23 cellular contexts compared by ENCODE assay signal in the genomic region with DNA sequence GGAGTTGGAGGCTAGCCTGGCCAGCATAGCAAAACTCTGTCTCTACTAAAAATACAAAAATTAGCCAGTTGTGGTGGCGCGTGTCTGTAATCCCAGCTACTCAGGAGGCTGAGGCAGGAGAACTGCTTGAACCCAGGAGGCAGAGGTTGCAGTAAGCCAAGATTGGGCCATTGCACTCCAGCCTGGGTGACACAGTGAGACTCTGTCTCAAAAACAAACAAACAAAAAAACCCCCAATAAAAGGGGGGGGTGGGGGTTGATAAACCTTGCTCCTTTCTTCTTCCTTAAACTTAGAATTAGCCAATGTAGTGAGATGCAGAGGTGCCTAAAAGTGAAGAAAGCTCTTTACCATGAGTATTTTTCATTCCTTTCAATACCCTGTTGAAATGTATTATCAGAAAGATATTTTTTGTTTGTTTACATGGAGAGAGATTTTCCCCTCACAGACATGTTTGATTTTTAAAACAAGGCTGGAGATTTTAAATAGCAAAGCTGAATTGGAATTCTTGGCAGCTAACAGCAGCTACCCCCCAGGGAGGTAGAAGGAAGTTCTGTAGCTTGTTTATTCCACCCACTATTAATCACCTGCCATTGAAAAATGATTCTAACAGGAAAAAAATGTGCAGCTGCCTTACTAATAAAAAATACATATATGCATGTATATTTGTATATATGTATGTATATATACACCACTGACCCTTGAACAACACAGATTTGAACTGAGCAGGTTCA. TPM values are rescaled to one million over a fixed set of nuclear protein-coding genes. Genes with fewer than 3 reads are reported as not detected.
DNase-seq lines count a peak whose midpoint lies in the region; ATAC-seq and TF ChIP-seq lines count a peak whose summit lies in the region.
"Had no signal": no experiment of that assay in that cellular context is flagged by ENCODE, and none has a peak within 500 bp of the region (broad histone marks: within the 10 kb centered on the region; RNA-seq: fewer than 3 reads in every experiment).

No MANE protein-coding gene starts in this region.

- H3K4me3 ChIP-seq in IMR-90 (ENCODE audit: insufficient read depth, low read depth, low read length) (no peak overlapping the region), smooth muscle cell (no peak overlapping the region)
- H3K4me3 ChIP-seq: thyroid gland had no signal

- H2AK9ac ChIP-seq in IMR-90 (replicated peaks; ENCODE audit: low read depth, low read length, poor library complexity) = no peak overlapping the region

- H4K20me1 ChIP-seq in IMR-90 (ENCODE audit: insufficient read depth, low read length) (no peaks in the 10 kb centered on the region), smooth muscle cell (ENCODE audit: low read depth) (no peaks in the 10 kb centered on the region)

- no peak for TF ChIP-seq POLR2A in IMR-90 (IDR thresholded peaks at IDR 0.05; ENCODE audit: low read depth, low read length)

- H3F3A ChIP-seq in smooth muscle cell (ENCODE audit: low read depth) = no peaks in the 10 kb centered on the region

- dilution Hi-C loops in IMR-90 (cut with HindIII; ENCODE audit: low sequenced_read_pairs, unreplicated experiment) = no loop called here

- H4K91ac ChIP-seq in IMR-90 (ENCODE audit: insufficient read depth, low read depth, low read length) = no peak overlapping the region

- WGBS in IMR-90 (ENCODE audit: extremely low coverage in 2 of 2, insufficient read length in 1 of 2), 2 experiments = 100% methylated on average over 2 of the region's 2 CpGs; no CpG with 5 or more reads in 1 of the 2 experiments
- 100% methylated on average over 2 of the region's 2 CpGs for WGBS in smooth muscle cell (ENCODE audit: low lambda C conversion rate)

- intact Hi-C loops in IMR-90 (cut with micrococcal nuclease) = no loop called here

- H3K4me1 ChIP-seq in IMR-90 (ENCODE audit: control insufficient read depth, insufficient read depth, low read length) (peaks cover 4% of the 10 kb centered on the region; the same call in 1 of the 2 replicates), smooth muscle cell (ENCODE audit: low read depth) (no peaks in the 10 kb centered on the region)
- H3K4me1 ChIP-seq: thyroid gland had no signal

- in situ Hi-C loops in IMR-90 (cut with MboI; ENCODE audit: low sequenced_read_pairs) = no loop called here

- no peak overlapping the region for H3K4ac ChIP-seq in IMR-90 (ENCODE audit: low read depth, low read length)

- no peak overlapping the region for H3K14ac ChIP-seq in IMR-90 (replicated peaks; ENCODE audit: low read depth, low read length)

- no peak overlapping the region for H4K8ac ChIP-seq in IMR-90 (ENCODE audit: low read depth in 2 of 2, low read length in 2 of 2)

- H3K79me1 ChIP-seq in IMR-90 (ENCODE audit: low read depth in 1 of 2, low read length in 2 of 2) = no peaks in the 10 kb centered on the region

- DNase-seq in IMR-90 = peak; percentile 61
- DNase-seq in dermis blood vessel endothelial cell = peak; percentile 38
- DNase-seq in left kidney (ENCODE audit: low read depth, low spot score) = peak; percentile 27
- DNase-seq in smooth muscle cell of the brain vasculature (ENCODE audit: low read depth, low spot score) = peak; percentile 23
- no peak for DNase-seq in smooth muscle cell (lab: John Stamatoyannopoulos, UW; ENCODE audit: unreplicated experiment)
- no peak for DNase-seq in NCI-H2081 treated with DMSO at 0.1 percent for 48 hours (lab: John Stamatoyannopoulos, UW)
- no peak for DNase-seq in stimulated activated CD4-positive, alpha-beta T cell treated with anti-CD3 and anti-CD28 coated beads, Interleukin-15, amount 100 ng/mL, for 24 hours
- DNase-seq: activated B cell treated with CpG ODN at 0.5 μM for 24 hours; activated naive CD4-positive, alpha-beta T cell treated with anti-CD3 and anti-CD28 coated beads, Interleukin-2, amount 50 U/mL, for 16 hours; CD4-positive, alpha-beta T cell; DMS 273 treated with DMSO at 0.1 percent for 48 hours; NCI-H1092; NCI-H2029; NCI-H345; NCI-H774; retina; stimulated activated CD4-positive, alpha-beta T cell treated with anti-CD3 and anti-CD28 coated beads, Interleukin-12 subunit alpha, Interleukin-12 subunit beta, amount 100 ng/mL, for 4 hours; stimulated activated naive CD4-positive, alpha-beta T cell treated with Interleukin-2 at 50 U/mL for 16 hours; thyroid gland had no signal

- H3K4me2 ChIP-seq in IMR-90 (ENCODE audit: low read depth, low read length) = no peak overlapping the region
- no peak overlapping the region for H3K4me2 ChIP-seq in smooth muscle cell

- POLR2A ChIA-PET in IMR-90 (lab: Charles Lee; ENCODE audit: unreplicated experiment) = no interaction called here

- H3K9ac ChIP-seq in IMR-90 (ENCODE audit: low read depth, low read length) (no peak overlapping the region), smooth muscle cell (ENCODE audit: low read depth) (no peak overlapping the region)

- no peak overlapping the region for H4K5ac ChIP-seq in IMR-90 (ENCODE audit: low read depth, low read length)

- TF ChIP-seq CTCF in IMR-90 (conservative IDR thresholded peaks at IDR 0.05; ENCODE audit: low read depth, low read length) = no peak
- TF ChIP-seq CTCF in smooth muscle cell (IDR thresholded peaks at IDR 0.05; ENCODE audit: borderline replicate concordance, insufficient read depth, poor library complexity, severe bottlenecking) = no peak

- H3K79me2 ChIP-seq in smooth muscle cell (ENCODE audit: low read depth) = no peaks in the 10 kb centered on the region

- no peak overlapping the region for H3K56ac ChIP-seq in IMR-90 (ENCODE audit: extremely low read depth, insufficient read depth, low read length)

- H2AFZ ChIP-seq in IMR-90 (replicated peaks; ENCODE audit: low read length, poor library complexity) (no peak overlapping the region), smooth muscle cell (ENCODE audit: low read depth) (no peak overlapping the region)

- no peak overlapping the region for H2BK20ac ChIP-seq in IMR-90 (ENCODE audit: low read depth, low read length)

- H3K36me3 ChIP-seq in IMR-90 (ENCODE audit: control insufficient read depth, insufficient read depth, low read length) (no peaks in the 10 kb centered on the region), smooth muscle cell (ENCODE audit: low read depth) (no peaks in the 10 kb centered on the region)
- H3K36me3 ChIP-seq: neutrophil, thyroid gland had no signal

- peaks cover 1% of the 10 kb centered on the region for H3K27me3 ChIP-seq in IMR-90 (ENCODE audit: control insufficient read depth, insufficient read depth, low read length)
- no peaks in the 10 kb centered on the region for H3K27me3 ChIP-seq in smooth muscle cell (ENCODE audit: low read depth)
- H3K27me3 ChIP-seq: neutrophil, thyroid gland had no signal

- H2BK120ac ChIP-seq in IMR-90 (ENCODE audit: low read depth, low read length) = no peak overlapping the region

- TF ChIP-seq RAD21 in IMR-90 (IDR thresholded peaks at IDR 0.05; ENCODE audit: low read length) = no peak

- no peak overlapping the region for H2BK15ac ChIP-seq in IMR-90 (ENCODE audit: low read depth, low read length)

- no peak overlapping the region for H2AK5ac ChIP-seq in IMR-90 (ENCODE audit: low read depth, low read length)

- H3K9me1 ChIP-seq in IMR-90 (ENCODE audit: insufficient read depth, low read length) = no peaks in the 10 kb centered on the region

- H3K27ac ChIP-seq in IMR-90 (ENCODE audit: insufficient read depth, low read length) = no peak overlapping the region
- no peak overlapping the region for H3K27ac ChIP-seq in smooth muscle cell (ENCODE audit: low read depth)
- H3K27ac ChIP-seq: epithelial cell of prostate, HL-60, neutrophil, thyroid gland had no signal

- H2BK5ac ChIP-seq in IMR-90 (ENCODE audit: low read depth, low read length, poor library complexity, severe bottlenecking) = no peak overlapping the region

- H3K23ac ChIP-seq in IMR-90 (ENCODE audit: low read depth, low read length) = no peak overlapping the region

- no peak overlapping the region for H3K18ac ChIP-seq in IMR-90 (ENCODE audit: low read depth, low read length)

- no peaks in the 10 kb centered on the region for H3K9me3 ChIP-seq in IMR-90 (ENCODE audit: control insufficient read depth, insufficient read depth, low read length)
- no peaks in the 10 kb centered on the region for H3K9me3 ChIP-seq in smooth muscle cell (replicated peaks; ENCODE audit: low read depth)
- H3K9me3 ChIP-seq: neutrophil, thyroid gland had no signal

- peak; percentile 61 for ATAC-seq in IMR-90 (ENCODE audit: low read depth)
- ATAC-seq: HepG2 had no signal

- CTCF ChIA-PET in IMR-90 (lab: Yijun Ruan, JAX) = no interaction called here

- BruUV-seq in IMR-90 (replicated peaks; lab: Mats Ljungman, UMichigan) = no TSS peak

TF ChIP-seq in IMR-90, 13 proteins besides CTCF, POLR2A, EP300 and RAD21:
- TF ChIP-seq, protein P1, sequence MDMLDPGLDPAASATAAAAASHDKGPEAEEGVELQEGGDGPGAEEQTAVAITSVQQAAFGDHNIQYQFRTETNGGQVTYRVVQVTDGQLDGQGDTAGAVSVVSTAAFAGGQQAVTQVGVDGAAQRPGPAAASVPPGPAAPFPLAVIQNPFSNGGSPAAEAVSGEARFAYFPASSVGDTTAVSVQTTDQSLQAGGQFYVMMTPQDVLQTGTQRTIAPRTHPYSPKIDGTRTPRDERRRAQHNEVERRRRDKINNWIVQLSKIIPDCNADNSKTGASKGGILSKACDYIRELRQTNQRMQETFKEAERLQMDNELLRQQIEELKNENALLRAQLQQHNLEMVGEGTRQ (IDR thresholded peaks at IDR 0.05; ENCODE audit: low read depth, low read length) = no peak
- TF ChIP-seq CEBPB (IDR thresholded peaks at IDR 0.05; ENCODE audit: low read depth, low read length) = no peak
- 0 out of 2 replicates have a peak, but pooled peaks have one; percentile 13 for TF ChIP-seq BHLHE40 (IDR thresholded peaks at IDR 0.05; ENCODE audit: low read depth, low read length)

RNA-seq across cellular contexts. Expression of a gene that starts 48.6 kb away (rescaled TPM):
- total RNA-seq in IMR-90 (2012; rRNA removed) = 53.4 and 53.6 TPM in 2 replicates
- polyA plus RNA-seq in IMR-90 (2012; rRNA removed) = 96.3 and 103 TPM in 2 replicates
- polyA plus RNA-seq in IMR-90 (2012; cell fraction: cytosol; rRNA removed) = 65.7 and 153 TPM in 2 replicates
- polyA plus RNA-seq in IMR-90 (2012; cell fraction: nucleus; rRNA removed; ENCODE audit: low replicate concordance) = 35.4 and 45.3 TPM in 2 replicates
- 227 and 297 TPM in 2 replicates for total RNA-seq in dermis blood vessel endothelial cell
- total RNA-seq in smooth muscle cell = 25.5 and 25.7 TPM in 2 replicates
- polyA plus RNA-seq in smooth muscle cell = 61.8 and 62.3 TPM in 2 replicates
- total RNA-seq: HepG2 had no signal
- polyA plus RNA-seq: HepG2 had no signal

Comparison
In these comparisons a context has a peak if more than half of its experiments do, and no peak if none do; other contexts are left out.
1. DNase-seq: peak in IMR-90 (single experiment), dermis blood vessel endothelial cell (single experiment), left kidney (single experiment) and smooth muscle cell of the brain vasculature (single experiment); none in smooth muscle cell (single experiment), NCI-H2081 treated with DMSO at 0.1 percent for 48 hours (single experiment) and stimulated activated CD4-positive, alpha-beta T cell treated with anti-CD3 and anti-CD28 coated beads, Interleukin-15, amount 100 ng/mL, for 24 hours (single experiment).